1 cellular context compared by ENCODE assay signal in the genomic region with DNA sequence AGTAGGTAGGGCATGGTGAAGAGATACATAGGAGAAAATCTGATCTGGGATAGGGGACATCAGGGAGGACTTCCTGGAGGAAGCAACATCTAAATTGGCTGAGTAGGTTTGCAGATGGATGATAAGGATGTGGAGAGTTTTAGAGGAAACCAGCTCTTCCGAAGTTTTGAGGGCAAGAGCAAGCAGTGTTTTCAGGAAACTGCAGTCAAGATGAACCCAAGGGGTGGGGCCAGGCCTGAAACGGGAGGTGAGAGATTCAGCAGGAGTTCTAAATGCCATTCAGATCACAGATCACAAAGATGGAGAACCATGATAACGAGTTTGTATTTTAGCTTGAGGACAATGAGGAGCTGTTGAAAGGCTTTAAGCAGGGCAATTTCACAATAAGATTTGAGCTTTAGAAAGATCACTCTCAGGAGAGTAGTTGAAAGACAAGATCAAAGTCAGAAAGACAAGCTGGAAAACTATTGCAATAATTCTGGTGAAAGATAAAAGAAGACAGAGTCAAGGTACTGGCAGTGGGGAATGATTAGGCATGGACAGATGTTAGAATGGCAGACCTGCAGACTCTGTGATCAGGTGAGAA.
TF ChIP-seq lines count a peak whose summit lies in the region.

No MANE protein-coding gene starts in this region.

TF ChIP-seq in HepG2, 621 proteins besides CTCF, POLR2A, EP300 and RAD21 (continued from another document):
- TF ChIP-seq, protein P1, sequence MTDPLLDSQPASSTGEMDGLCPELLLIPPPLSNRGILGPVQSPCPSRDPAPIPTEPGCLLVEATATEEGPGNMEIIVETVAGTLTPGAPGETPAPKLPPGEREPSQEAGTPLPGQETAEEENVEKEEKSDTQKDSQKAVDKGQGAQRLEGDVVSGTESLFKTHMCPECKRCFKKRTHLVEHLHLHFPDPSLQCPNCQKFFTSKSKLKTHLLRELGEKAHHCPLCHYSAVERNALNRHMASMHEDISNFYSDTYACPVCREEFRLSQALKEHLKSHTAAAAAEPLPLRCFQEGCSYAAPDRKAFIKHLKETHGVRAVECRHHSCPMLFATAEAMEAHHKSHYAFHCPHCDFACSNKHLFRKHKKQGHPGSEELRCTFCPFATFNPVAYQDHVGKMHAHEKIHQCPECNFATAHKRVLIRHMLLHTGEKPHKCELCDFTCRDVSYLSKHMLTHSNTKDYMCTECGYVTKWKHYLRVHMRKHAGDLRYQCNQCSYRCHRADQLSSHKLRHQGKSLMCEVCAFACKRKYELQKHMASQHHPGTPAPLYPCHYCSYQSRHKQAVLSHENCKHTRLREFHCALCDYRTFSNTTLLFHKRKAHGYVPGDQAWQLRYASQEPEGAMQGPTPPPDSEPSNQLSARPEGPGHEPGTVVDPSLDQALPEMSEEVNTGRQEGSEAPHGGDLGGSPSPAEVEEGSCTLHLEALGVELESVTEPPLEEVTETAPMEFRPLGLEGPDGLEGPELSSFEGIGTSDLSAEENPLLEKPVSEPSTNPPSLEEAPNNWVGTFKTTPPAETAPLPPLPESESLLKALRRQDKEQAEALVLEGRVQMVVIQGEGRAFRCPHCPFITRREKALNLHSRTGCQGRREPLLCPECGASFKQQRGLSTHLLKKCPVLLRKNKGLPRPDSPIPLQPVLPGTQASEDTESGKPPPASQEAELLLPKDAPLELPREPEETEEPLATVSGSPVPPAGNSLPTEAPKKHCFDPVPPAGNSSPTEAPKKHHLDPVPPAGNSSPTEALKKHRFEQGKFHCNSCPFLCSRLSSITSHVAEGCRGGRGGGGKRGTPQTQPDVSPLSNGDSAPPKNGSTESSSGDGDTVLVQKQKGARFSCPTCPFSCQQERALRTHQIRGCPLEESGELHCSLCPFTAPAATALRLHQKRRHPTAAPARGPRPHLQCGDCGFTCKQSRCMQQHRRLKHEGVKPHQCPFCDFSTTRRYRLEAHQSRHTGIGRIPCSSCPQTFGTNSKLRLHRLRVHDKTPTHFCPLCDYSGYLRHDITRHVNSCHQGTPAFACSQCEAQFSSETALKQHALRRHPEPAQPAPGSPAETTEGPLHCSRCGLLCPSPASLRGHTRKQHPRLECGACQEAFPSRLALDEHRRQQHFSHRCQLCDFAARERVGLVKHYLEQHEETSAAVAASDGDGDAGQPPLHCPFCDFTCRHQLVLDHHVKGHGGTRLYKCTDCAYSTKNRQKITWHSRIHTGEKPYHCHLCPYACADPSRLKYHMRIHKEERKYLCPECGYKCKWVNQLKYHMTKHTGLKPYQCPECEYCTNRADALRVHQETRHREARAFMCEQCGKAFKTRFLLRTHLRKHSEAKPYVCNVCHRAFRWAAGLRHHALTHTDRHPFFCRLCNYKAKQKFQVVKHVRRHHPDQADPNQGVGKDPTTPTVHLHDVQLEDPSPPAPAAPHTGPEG (CRISPR knock-in tag; IDR thresholded peaks at IDR 0.05): no peak
- TF ChIP-seq HDAC2 (CRISPR knock-in tag; IDR thresholded peaks at IDR 0.05) (peak; percentile 48; the same call in 1 of the 2 replicates), JUNB (CRISPR knock-in tag; IDR thresholded peaks at IDR 0.05; ENCODE audit: borderline replicate concordance) (no peak), TCF7 (IDR thresholded peaks at IDR 0.05; ENCODE audit: low read depth) (peak; percentile 90), BCL6 (CRISPR knock-in tag; IDR thresholded peaks at IDR 0.05) (peak; percentile 81), TOPORS (CRISPR knock-in tag; IDR thresholded peaks at IDR 0.05) (no peak), ADNP (CRISPR knock-in tag; IDR thresholded peaks at IDR 0.05) (0 out of 2 replicates have a peak, but pooled peaks have one; percentile 21), ZNF282 (IDR thresholded peaks at IDR 0.05; ENCODE audit: partially characterized antibody) (no peak), CREB1 (IDR thresholded peaks at IDR 0.05) (no peak), CREB1 (CRISPR knock-in tag; IDR thresholded peaks at IDR 0.05) (no peak), ZSCAN20 (CRISPR knock-in tag; IDR thresholded peaks at IDR 0.05; ENCODE audit: borderline replicate concordance) (no peak), ERF (CRISPR knock-in tag; IDR thresholded peaks at IDR 0.05) (0 out of 2 replicates have a peak, but pooled peaks have one; percentile 39), NFYB (CRISPR knock-in tag; IDR thresholded peaks at IDR 0.05) (no peak), TBX2 (CRISPR knock-in tag; IDR thresholded peaks at IDR 0.05; ENCODE audit: borderline replicate concordance) (peak; percentile 40; the same call in 1 of the 2 replicates), ZNF761 (CRISPR knock-in tag; conservative IDR thresholded peaks at IDR 0.05) (no peak), HOXA3 (CRISPR knock-in tag; IDR thresholded peaks at IDR 0.05) (no peak; the same call in 1 of the 2 replicates)
- TF ChIP-seq, protein P2, sequence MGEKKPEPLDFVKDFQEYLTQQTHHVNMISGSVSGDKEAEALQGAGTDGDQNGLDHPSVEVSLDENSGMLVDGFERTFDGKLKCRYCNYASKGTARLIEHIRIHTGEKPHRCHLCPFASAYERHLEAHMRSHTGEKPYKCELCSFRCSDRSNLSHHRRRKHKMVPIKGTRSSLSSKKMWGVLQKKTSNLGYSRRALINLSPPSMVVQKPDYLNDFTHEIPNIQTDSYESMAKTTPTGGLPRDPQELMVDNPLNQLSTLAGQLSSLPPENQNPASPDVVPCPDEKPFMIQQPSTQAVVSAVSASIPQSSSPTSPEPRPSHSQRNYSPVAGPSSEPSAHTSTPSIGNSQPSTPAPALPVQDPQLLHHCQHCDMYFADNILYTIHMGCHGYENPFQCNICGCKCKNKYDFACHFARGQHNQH (CRISPR knock-in tag; IDR thresholded peaks at IDR 0.05): 0 out of 2 replicates have a peak, but pooled peaks have one; percentile 19
- TF ChIP-seq, protein P3, sequence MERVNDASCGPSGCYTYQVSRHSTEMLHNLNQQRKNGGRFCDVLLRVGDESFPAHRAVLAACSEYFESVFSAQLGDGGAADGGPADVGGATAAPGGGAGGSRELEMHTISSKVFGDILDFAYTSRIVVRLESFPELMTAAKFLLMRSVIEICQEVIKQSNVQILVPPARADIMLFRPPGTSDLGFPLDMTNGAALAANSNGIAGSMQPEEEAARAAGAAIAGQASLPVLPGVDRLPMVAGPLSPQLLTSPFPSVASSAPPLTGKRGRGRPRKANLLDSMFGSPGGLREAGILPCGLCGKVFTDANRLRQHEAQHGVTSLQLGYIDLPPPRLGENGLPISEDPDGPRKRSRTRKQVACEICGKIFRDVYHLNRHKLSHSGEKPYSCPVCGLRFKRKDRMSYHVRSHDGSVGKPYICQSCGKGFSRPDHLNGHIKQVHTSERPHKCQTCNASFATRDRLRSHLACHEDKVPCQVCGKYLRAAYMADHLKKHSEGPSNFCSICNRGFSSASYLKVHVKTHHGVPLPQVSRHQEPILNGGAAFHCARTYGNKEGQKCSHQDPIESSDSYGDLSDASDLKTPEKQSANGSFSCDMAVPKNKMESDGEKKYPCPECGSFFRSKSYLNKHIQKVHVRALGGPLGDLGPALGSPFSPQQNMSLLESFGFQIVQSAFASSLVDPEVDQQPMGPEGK (CRISPR knock-in tag; IDR thresholded peaks at IDR 0.05): peak; percentile 46; the same call in 1 of the 2 replicates
- TF ChIP-seq, protein P4, sequence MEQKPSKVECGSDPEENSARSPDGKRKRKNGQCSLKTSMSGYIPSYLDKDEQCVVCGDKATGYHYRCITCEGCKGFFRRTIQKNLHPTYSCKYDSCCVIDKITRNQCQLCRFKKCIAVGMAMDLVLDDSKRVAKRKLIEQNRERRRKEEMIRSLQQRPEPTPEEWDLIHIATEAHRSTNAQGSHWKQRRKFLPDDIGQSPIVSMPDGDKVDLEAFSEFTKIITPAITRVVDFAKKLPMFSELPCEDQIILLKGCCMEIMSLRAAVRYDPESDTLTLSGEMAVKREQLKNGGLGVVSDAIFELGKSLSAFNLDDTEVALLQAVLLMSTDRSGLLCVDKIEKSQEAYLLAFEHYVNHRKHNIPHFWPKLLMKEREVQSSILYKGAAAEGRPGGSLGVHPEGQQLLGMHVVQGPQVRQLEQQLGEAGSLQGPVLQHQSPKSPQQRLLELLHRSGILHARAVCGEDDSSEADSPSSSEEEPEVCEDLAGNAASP (CRISPR knock-in tag; IDR thresholded peaks at IDR 0.05; ENCODE audit: borderline replicate concordance): peak; percentile 50; the same call in 1 of the 2 replicates
